Comparison of ENCODE assay signal across 1 cellular context in the genomic region with DNA sequence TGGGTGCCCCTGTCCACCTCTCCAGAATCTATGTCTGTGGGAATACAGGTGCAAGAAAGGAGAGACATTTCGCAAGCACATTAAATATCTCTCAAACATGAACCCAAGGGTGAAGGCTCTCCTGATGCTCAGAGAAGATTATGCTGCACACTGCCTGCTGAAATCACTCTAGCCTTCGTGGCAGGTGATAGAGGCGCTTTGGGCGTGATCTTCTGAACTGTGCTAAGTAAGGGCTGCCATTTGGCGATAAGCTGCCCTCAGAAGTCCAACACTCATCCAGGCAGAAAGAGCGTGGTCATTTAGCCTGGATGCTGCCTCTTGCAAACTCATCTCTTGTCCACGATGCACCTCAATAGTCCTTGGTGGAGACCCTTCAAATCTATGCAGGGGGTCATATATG.
TF ChIP-seq lines count a peak whose summit lies in the region.

No MANE protein-coding gene starts in this region.

TF ChIP-seq in K562, 482 proteins besides CTCF, POLR2A, EP300 and RAD21 (continued from another document and continues in another):
- TF ChIP-seq, protein P1, sequence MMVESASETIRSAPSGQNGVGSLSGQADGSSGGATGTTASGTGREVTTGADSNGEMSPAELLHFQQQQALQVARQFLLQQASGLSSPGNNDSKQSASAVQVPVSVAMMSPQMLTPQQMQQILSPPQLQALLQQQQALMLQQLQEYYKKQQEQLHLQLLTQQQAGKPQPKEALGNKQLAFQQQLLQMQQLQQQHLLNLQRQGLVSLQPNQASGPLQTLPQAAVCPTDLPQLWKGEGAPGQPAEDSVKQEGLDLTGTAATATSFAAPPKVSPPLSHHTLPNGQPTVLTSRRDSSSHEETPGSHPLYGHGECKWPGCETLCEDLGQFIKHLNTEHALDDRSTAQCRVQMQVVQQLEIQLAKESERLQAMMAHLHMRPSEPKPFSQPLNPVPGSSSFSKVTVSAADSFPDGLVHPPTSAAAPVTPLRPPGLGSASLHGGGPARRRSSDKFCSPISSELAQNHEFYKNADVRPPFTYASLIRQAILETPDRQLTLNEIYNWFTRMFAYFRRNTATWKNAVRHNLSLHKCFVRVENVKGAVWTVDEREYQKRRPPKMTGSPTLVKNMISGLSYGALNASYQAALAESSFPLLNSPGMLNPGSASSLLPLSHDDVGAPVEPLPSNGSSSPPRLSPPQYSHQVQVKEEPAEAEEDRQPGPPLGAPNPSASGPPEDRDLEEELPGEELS (CRISPR knock-in tag; IDR thresholded peaks at IDR 0.05; ENCODE audit: borderline replicate concordance) = no peak
- TF ChIP-seq TCFL5 (CRISPR knock-in tag; conservative IDR thresholded peaks at IDR 0.05) (no peak), XRCC4 (IDR thresholded peaks at IDR 0.05; ENCODE audit: extremely low read depth, insufficient read depth, insufficient read length) (no peak), PPARD (CRISPR knock-in tag; IDR thresholded peaks at IDR 0.05) (no peak), SNIP1 (IDR thresholded peaks at IDR 0.05; ENCODE audit: low read depth) (no peak), SMAD3 (CRISPR knock-in tag; conservative IDR thresholded peaks at IDR 0.05) (no peak), ZNF785 (CRISPR knock-in tag; IDR thresholded peaks at IDR 0.05) (no peak), NRF1 (conservative IDR thresholded peaks at IDR 0.05 in 1 of 2, IDR thresholded peaks at IDR 0.05 in 1 of 2) (0 out of 4 replicates have a peak, but pooled peaks of 1 of the 2 experiments have one; percentile 22), ILK (tag; IDR thresholded peaks at IDR 0.05; ENCODE audit: borderline replicate concordance, low read depth) (no peak), ASH1L (IDR thresholded peaks at IDR 0.05; ENCODE audit: borderline replicate concordance, low read depth, partially characterized antibody) (no peak), RFX1 (IDR thresholded peaks at IDR 0.05) (no peak), CBX8 (IDR thresholded peaks at IDR 0.05; ENCODE audit: borderline replicate concordance, extremely low read depth, low read depth, low read length, poor library complexity, severe bottlenecking) (no peak), ZNF212 (CRISPR knock-in tag; IDR thresholded peaks at IDR 0.05) (no peak), TCF7 (IDR thresholded peaks at IDR 0.05; ENCODE audit: borderline replicate concordance) (no peak), CBFA2T3 (IDR thresholded peaks at IDR 0.05) (peak; percentile 97), POLR2H (tag; IDR thresholded peaks at IDR 0.05; ENCODE audit: low read depth) (no peak), ZNF121 (CRISPR knock-in tag; conservative IDR thresholded peaks at IDR 0.05) (no peak), ARID2 (IDR thresholded peaks at IDR 0.05) (no peak), TAF9B (IDR thresholded peaks at IDR 0.05; ENCODE audit: partially characterized antibody) (no peak), GABPB1 (CRISPR knock-in tag; IDR thresholded peaks at IDR 0.05) (no peak), NFATC3 (IDR thresholded peaks at IDR 0.05) (no peak)
- TF ChIP-seq, protein P2, sequence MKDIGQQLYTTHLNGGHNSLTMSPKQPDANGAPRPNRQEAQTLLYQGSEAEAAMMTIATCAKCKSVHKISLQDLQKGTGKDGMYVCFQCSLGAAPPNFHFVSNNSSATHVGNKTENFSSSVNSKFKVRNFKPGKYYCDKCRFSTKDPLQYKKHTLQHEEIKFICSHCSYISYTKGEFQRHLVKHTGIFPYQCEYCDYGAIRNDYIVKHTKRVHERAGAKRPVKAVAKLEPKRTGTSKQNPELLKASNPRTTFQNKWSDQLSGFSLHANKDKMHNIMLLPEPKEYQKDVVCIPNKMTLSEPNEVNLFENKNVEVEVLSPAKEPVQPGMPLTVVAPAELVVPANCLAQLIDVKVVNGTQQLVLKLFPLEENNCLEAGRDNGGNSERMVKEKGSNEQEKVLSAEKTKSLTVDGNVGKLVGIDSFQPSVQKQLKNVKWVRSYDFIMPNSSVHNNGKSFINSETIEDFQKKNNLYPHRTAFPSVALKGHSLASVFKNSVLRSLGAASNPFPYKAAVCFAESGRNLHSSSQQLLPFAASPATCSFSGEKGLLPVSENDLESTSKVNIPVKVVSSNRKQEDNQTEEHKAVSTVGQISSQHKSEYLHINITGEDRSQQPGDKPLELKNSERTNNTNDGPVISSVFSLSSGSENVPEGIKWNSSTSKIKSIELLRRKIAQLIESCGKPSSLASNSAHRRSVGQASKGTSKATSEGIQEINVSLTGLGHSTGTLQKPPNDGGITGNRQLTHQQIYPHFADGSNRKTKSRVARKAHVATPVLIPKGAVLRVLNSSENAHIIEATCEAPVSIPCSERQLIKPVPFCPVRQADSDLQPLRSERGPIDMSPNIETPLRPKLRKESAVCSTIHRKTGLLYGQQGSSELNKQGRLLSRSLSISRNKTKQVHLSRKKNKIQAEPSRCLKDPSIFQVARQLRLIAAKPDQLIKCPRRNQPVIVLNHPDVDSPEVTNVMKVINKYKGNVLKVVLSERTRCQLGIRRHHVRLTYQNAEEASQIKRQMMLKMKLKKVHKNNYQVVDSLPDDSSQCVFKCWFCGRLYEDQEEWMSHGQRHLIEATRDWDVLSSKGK (CRISPR knock-in tag; IDR thresholded peaks at IDR 0.05) = no peak
- TF ChIP-seq, protein P3, sequence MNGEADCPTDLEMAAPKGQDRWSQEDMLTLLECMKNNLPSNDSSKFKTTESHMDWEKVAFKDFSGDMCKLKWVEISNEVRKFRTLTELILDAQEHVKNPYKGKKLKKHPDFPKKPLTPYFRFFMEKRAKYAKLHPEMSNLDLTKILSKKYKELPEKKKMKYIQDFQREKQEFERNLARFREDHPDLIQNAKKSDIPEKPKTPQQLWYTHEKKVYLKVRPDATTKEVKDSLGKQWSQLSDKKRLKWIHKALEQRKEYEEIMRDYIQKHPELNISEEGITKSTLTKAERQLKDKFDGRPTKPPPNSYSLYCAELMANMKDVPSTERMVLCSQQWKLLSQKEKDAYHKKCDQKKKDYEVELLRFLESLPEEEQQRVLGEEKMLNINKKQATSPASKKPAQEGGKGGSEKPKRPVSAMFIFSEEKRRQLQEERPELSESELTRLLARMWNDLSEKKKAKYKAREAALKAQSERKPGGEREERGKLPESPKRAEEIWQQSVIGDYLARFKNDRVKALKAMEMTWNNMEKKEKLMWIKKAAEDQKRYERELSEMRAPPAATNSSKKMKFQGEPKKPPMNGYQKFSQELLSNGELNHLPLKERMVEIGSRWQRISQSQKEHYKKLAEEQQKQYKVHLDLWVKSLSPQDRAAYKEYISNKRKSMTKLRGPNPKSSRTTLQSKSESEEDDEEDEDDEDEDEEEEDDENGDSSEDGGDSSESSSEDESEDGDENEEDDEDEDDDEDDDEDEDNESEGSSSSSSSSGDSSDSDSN (IDR thresholded peaks at IDR 0.05; ENCODE audit: borderline replicate concordance in 1 of 2, low read depth in 2 of 2, low read length in 2 of 2) = no peak
- TF ChIP-seq, protein P4, sequence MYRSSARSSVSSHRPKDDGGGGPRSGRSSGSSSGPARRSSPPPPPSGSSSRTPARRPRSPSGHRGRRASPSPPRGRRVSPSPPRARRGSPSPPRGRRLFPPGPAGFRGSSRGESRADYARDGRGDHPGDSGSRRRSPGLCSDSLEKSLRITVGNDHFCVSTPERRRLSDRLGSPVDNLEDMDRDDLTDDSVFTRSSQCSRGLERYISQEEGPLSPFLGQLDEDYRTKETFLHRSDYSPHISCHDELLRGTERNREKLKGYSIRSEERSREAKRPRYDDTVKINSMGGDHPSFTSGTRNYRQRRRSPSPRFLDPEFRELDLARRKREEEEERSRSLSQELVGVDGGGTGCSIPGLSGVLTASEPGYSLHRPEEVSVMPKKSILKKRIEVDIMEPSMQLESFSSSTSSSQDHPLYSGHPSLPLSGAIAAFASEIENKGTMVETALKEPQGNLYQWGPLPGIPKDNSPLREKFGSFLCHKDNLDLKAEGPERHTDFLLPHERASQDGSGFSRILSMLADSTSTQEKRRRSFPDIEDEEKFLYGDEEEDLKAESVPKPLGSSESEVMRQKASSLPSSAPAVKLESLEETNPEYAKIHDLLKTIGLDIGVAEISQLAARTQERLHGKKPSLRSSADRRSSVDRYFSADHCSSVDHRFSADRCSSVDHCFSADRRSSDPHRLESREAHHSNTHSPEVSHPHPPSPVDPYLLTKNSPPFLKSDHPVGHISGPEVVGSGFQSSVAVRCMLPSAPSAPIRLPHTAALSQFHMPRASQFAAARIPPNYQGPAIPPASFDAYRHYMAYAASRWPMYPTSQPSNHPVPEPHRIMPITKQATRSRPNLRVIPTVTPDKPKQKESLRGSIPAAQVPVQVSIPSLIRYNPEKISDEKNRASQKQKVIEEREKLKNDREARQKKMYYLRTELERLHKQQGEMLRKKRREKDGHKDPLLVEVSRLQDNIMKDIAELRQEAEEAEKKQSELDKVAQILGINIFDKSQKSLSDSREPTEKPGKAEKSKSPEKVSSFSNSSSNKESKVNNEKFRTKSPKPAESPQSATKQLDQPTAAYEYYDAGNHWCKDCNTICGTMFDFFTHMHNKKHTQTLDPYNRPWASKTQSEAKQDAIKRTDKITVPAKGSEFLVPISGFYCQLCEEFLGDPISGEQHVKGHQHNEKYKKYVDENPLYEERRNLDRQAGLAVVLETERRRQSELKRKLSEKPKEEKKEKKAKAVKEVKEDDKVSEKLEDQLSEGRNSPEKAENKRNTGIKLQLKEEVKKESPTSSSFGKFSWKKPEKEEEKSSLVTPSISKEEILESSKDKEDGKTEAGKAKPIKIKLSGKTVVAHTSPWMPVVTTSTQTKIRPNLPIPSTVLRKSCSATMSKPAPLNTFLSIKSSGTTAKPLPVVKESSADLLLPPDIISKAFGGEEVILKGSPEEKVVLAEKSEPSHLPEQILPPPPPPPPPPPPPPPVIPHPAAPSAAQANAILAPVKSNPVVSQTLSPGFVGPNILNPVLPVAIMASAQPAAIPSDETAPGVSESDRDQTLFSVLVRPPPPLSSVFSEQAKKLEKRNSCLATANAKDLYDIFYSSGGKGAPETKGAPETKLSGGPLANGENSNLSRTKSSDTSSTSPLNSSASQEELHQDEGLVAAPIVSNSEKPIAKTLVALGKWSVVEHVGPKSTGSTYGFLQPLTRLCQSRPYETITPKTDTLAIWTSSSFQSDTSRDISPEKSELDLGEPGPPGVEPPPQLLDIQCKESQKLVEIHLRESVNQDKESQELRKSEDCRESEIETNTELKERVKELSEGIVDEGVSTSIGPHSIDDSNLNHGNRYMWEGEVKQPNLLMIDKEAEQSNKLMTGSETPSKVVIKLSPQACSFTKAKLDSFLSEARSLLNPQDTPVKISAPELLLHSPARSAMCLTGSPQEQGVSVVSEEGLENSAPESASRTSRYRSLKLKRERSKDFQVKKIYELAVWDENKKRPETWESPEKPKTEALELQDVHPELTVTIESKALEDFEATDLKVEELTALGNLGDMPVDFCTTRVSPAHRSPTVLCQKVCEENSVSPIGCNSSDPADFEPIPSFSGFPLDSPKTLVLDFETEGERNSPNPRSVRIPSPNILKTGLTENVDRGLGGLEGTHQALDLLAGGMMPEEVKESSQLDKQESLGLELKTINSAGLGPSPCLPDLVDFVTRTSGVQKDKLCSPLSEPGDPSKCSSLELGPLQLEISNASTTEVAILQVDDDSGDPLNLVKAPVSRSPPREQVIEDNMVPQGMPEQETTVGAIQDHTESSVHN (IDR thresholded peaks at IDR 0.05; ENCODE audit: borderline replicate concordance in 1 of 2, low read depth in 1 of 2) = no peak
- TF ChIP-seq, protein P5, sequence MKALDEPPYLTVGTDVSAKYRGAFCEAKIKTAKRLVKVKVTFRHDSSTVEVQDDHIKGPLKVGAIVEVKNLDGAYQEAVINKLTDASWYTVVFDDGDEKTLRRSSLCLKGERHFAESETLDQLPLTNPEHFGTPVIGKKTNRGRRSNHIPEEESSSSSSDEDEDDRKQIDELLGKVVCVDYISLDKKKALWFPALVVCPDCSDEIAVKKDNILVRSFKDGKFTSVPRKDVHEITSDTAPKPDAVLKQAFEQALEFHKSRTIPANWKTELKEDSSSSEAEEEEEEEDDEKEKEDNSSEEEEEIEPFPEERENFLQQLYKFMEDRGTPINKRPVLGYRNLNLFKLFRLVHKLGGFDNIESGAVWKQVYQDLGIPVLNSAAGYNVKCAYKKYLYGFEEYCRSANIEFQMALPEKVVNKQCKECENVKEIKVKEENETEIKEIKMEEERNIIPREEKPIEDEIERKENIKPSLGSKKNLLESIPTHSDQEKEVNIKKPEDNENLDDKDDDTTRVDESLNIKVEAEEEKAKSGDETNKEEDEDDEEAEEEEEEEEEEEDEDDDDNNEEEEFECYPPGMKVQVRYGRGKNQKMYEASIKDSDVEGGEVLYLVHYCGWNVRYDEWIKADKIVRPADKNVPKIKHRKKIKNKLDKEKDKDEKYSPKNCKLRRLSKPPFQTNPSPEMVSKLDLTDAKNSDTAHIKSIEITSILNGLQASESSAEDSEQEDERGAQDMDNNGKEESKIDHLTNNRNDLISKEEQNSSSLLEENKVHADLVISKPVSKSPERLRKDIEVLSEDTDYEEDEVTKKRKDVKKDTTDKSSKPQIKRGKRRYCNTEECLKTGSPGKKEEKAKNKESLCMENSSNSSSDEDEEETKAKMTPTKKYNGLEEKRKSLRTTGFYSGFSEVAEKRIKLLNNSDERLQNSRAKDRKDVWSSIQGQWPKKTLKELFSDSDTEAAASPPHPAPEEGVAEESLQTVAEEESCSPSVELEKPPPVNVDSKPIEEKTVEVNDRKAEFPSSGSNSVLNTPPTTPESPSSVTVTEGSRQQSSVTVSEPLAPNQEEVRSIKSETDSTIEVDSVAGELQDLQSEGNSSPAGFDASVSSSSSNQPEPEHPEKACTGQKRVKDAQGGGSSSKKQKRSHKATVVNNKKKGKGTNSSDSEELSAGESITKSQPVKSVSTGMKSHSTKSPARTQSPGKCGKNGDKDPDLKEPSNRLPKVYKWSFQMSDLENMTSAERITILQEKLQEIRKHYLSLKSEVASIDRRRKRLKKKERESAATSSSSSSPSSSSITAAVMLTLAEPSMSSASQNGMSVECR (CRISPR knock-in tag; IDR thresholded peaks at IDR 0.05) = no peak
- TF ChIP-seq, protein P6, sequence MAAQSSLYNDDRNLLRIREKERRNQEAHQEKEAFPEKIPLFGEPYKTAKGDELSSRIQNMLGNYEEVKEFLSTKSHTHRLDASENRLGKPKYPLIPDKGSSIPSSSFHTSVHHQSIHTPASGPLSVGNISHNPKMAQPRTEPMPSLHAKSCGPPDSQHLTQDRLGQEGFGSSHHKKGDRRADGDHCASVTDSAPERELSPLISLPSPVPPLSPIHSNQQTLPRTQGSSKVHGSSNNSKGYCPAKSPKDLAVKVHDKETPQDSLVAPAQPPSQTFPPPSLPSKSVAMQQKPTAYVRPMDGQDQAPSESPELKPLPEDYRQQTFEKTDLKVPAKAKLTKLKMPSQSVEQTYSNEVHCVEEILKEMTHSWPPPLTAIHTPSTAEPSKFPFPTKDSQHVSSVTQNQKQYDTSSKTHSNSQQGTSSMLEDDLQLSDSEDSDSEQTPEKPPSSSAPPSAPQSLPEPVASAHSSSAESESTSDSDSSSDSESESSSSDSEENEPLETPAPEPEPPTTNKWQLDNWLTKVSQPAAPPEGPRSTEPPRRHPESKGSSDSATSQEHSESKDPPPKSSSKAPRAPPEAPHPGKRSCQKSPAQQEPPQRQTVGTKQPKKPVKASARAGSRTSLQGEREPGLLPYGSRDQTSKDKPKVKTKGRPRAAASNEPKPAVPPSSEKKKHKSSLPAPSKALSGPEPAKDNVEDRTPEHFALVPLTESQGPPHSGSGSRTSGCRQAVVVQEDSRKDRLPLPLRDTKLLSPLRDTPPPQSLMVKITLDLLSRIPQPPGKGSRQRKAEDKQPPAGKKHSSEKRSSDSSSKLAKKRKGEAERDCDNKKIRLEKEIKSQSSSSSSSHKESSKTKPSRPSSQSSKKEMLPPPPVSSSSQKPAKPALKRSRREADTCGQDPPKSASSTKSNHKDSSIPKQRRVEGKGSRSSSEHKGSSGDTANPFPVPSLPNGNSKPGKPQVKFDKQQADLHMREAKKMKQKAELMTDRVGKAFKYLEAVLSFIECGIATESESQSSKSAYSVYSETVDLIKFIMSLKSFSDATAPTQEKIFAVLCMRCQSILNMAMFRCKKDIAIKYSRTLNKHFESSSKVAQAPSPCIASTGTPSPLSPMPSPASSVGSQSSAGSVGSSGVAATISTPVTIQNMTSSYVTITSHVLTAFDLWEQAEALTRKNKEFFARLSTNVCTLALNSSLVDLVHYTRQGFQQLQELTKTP (IDR thresholded peaks at IDR 0.05; ENCODE audit: low read depth in 1 of 2, partially characterized antibody in 2 of 2) = peak in 1 of 2 experiments; percentile 54
